Comparison of ENCODE assay signal across 17 cellular contexts in genomic region chr9:119853126-119853525, GRCh38.
DNase-seq lines count a peak whose midpoint lies in the region; ATAC-seq and TF ChIP-seq lines count a peak whose summit lies in the region.
"Had no signal": no experiment of that assay in that cellular context is flagged by ENCODE, and none has a peak within 500 bp of the region (broad histone marks: within the 10 kb centered on the region; RNA-seq: fewer than 3 reads in every experiment).

No MANE protein-coding gene starts in this region.

- no peak overlapping the region for H3K4me3 Mint-ChIP-seq in activated naive CD4-positive, alpha-beta T cell treated with anti-CD3 and anti-CD28 coated beads for 36 hours
- H3K4me3 Mint-ChIP-seq: CD4-positive, alpha-beta memory T cell; H9 had no signal

- no peaks in the 10 kb centered on the region for H3F3A ChIP-seq in PC-3 (ENCODE audit: low read length, unreplicated experiment)

- ATAC-seq in PC-3 (no peak), GM21825 (IDR thresholded peaks at IDR 0.05; ENCODE audit: unreplicated experiment) (no peak)
- ATAC-seq: A549 had no signal

- no peaks in the 10 kb centered on the region for H4K20me1 ChIP-seq in PC-3 (ENCODE audit: low read length)
- H4K20me1 ChIP-seq: BLaER1 had no signal

- CTCF ChIA-PET in PC-3 (lab: Charles Lee): no interaction called here
- CTCF ChIA-PET in activated naive CD4-positive, alpha-beta T cell treated with anti-CD3 and anti-CD28 coated beads for 36 hours (lab: Charles Lee): interaction anchor here (0.7 to 1.0 kb wide), 2 partner anchors 10 to 186 kb away, joined by 3 to 4 read pairs; no protein-coding TSS in a partner anchor

- intact Hi-C loops in PC-3 (cut with micrococcal nuclease) (no loop called here), thyroid gland (cut with DNase I) (no loop called here)
- intact Hi-C loops in activated naive CD4-positive, alpha-beta T cell treated with anti-CD3 and anti-CD28 coated beads for 36 hours (cut with micrococcal nuclease): no loop called here

- no TSS peak for BruUV-seq in PC-3 (replicated peaks; lab: Mats Ljungman, UMichigan)

- POLR2A ChIA-PET in PC-3 (lab: Charles Lee; ENCODE audit: unreplicated experiment): no interaction called here

- H3K4me3 ChIP-seq in PC-3 (ENCODE audit: low read length) (no peak overlapping the region), thyroid gland (replicated peaks in 1 of 3) (no peak overlapping the region)
- H3K4me3 ChIP-seq: A549, BLaER1, SJCRH30 had no signal

- DNase-seq in COR-L47 (lab: John Stamatoyannopoulos, UW) (peak; percentile 73), NCI-H1092 (lab: John Stamatoyannopoulos, UW) (peak; percentile 11), NCI-H345 (lab: John Stamatoyannopoulos, UW) (peak; percentile 74), PC-3 (peak; percentile 3), KG1 (lab: John Stamatoyannopoulos, UW) (no peak), thyroid gland (no peak)
- DNase-seq in activated naive CD4-positive, alpha-beta T cell treated with anti-CD3 and anti-CD28 coated beads for 36 hours: no peak
- DNase-seq: CD4-positive, alpha-beta memory T cell; DND-41; H9; NCI-H1436; NCI-H2227 treated with DMSO at 0.1 percent for 48 hours; NCI-H526 treated with DMSO at 0.1 percent for 48 hours; SJCRH30 had no signal

- no peak for TF ChIP-seq POLR2A in thyroid gland (IDR thresholded peaks at IDR 0.05)

- H3K4me2 ChIP-seq in PC-3 (ENCODE audit: low read length): no peak overlapping the region
- H3K4me2 ChIP-seq: A549, BLaER1 had no signal

- H3K27ac ChIP-seq in PC-3 (ENCODE audit: low read length) (no peak overlapping the region), thyroid gland (no peak overlapping the region)
- H3K27ac ChIP-seq: A549, BLaER1, SJCRH30 had no signal

- no peak overlapping the region for H3K9ac ChIP-seq in PC-3 (ENCODE audit: low read length)
- H3K9ac ChIP-seq: BLaER1 had no signal

- H3K9me2 ChIP-seq in PC-3 (replicated peaks; ENCODE audit: low read length): no peaks in the 10 kb centered on the region

- no peak overlapping the region for H2AFZ ChIP-seq in PC-3 (ENCODE audit: low read length)

- H3K9me3 Mint-ChIP-seq in activated naive CD4-positive, alpha-beta T cell treated with anti-CD3 and anti-CD28 coated beads for 36 hours: no peaks in the 10 kb centered on the region
- H3K9me3 Mint-ChIP-seq: H9 had no signal

- no peaks in the 10 kb centered on the region for H3K79me2 ChIP-seq in PC-3 (ENCODE audit: low read length)

- H3K9me3 ChIP-seq in PC-3 (ENCODE audit: low read length) (no peaks in the 10 kb centered on the region), thyroid gland (no peaks in the 10 kb centered on the region)
- H3K9me3 ChIP-seq: A549, BLaER1, SJCRH30 had no signal

- no peak overlapping the region for H3K27ac Mint-ChIP-seq in activated naive CD4-positive, alpha-beta T cell treated with anti-CD3 and anti-CD28 coated beads for 36 hours
- H3K27ac Mint-ChIP-seq: CD4-positive, alpha-beta memory T cell; H9 had no signal

- TF ChIP-seq CTCF in PC-3 (conservative IDR thresholded peaks at IDR 0.05; ENCODE audit: low read depth, low read length) (no peak), thyroid gland (IDR thresholded peaks at IDR 0.05) (no peak)

- H3K27me3 ChIP-seq in PC-3 (ENCODE audit: low read length): no peaks in the 10 kb centered on the region
- no peaks in the 10 kb centered on the region for H3K27me3 ChIP-seq in thyroid gland
- H3K27me3 ChIP-seq: BLaER1, SJCRH30 had no signal

- no peaks in the 10 kb centered on the region for H3K4me1 Mint-ChIP-seq in activated naive CD4-positive, alpha-beta T cell treated with anti-CD3 and anti-CD28 coated beads for 36 hours (ENCODE audit: low read depth)
- H3K4me1 Mint-ChIP-seq: CD4-positive, alpha-beta memory T cell had no signal

- H3K4me1 ChIP-seq in PC-3 (ENCODE audit: insufficient read depth, low read length) (no peaks in the 10 kb centered on the region), thyroid gland (no peaks in the 10 kb centered on the region)
- H3K4me1 ChIP-seq: A549, BLaER1, SJCRH30 had no signal

- H3K36me3 ChIP-seq in PC-3 (ENCODE audit: low read depth, low read length): no peaks in the 10 kb centered on the region
- no peaks in the 10 kb centered on the region for H3K36me3 ChIP-seq in thyroid gland
- H3K36me3 ChIP-seq: BLaER1, SJCRH30 had no signal

- H3K27me3 Mint-ChIP-seq in activated naive CD4-positive, alpha-beta T cell treated with anti-CD3 and anti-CD28 coated beads for 36 hours (ENCODE audit: low read depth): peaks cover 6% of the 10 kb centered on the region

- H3K36me3 Mint-ChIP-seq in activated naive CD4-positive, alpha-beta T cell treated with anti-CD3 and anti-CD28 coated beads for 36 hours (ENCODE audit: low read depth): no peaks in the 10 kb centered on the region
- H3K36me3 Mint-ChIP-seq: CD4-positive, alpha-beta memory T cell had no signal

Comparison
In these comparisons a context has a peak if more than half of its experiments do, and no peak if none do; other contexts are left out.
1. DNase-seq: peak in COR-L47 (single experiment), NCI-H1092 (single experiment), NCI-H345 (single experiment) and PC-3 (single experiment); none in KG1 (single experiment), activated naive CD4-positive, alpha-beta T cell treated with anti-CD3 and anti-CD28 coated beads for 36 hours (single experiment) and thyroid gland (0 of 2).